ENCODE assay signal across 8 cellular contexts in genomic region chr5:76714771-76715483, GRCh38. TPM values are rescaled to one million over a fixed set of nuclear protein-coding genes. Genes with fewer than 3 reads are reported as not detected.
A peak's percentile ranks its signal among the peaks of the same experiment; 100 is the strongest.
DNase-seq lines count a peak whose midpoint lies in the region; ATAC-seq and TF ChIP-seq lines count a peak whose summit lies in the region.

No MANE protein-coding gene starts in this region.

- H3K36me3 ChIP-seq in left ventricle myocardium inferior: no peaks in the 10 kb centered on the region
- no peaks in the 10 kb centered on the region for H3K36me3 ChIP-seq in sigmoid colon

- 13 to 20% methylated on average over 52 of the region's 52 CpGs for WGBS in sigmoid colon, 2 donors

- peaks cover 46 to 65% (median 49%) of the 10 kb centered on the region in 3 donors for H3K27me3 Mint-ChIP-seq in CD14-positive monocyte (ENCODE audit: low read depth in 3 of 3)
- peaks cover 25% of the 10 kb centered on the region for H3K27me3 Mint-ChIP-seq in activated T-helper 17 cell treated with anti-CD3 and anti-CD28 coated beads, Interleukin-2, amount 50 U/mL, for 72 hours

- H3K4me1 Mint-ChIP-seq in CD14-positive monocyte: peaks cover 28% of the 10 kb centered on the region
- H3K4me1 Mint-ChIP-seq in activated T-helper 17 cell treated with anti-CD3 and anti-CD28 coated beads, Interleukin-2, amount 50 U/mL, for 72 hours: peaks cover 18% of the 10 kb centered on the region

- intact Hi-C loops in CD14-positive monocyte (cut with micrococcal nuclease): loop anchor here (10.0 kb wide), 1 partner anchor 60 kb away; no protein-coding TSS in a partner anchor
- intact Hi-C loops in left ventricle myocardium inferior (cut with micrococcal nuclease): no loop called here
- intact Hi-C loops in sigmoid colon (cut with DNase I): no loop called here

- H3K27ac ChIP-seq in left ventricle myocardium inferior (replicated peaks) (peak overlapping the region; percentile 78), sigmoid colon (peak overlapping the region in 3 of 4 donors; percentile 17 to 63 (median 51))

- no peak for DNase-seq in CD14-positive monocyte (ENCODE audit: low spot score)
- DNase-seq in left ventricle myocardium inferior: peak; percentile 30
- DNase-seq in sigmoid colon: no peak
- no peak for DNase-seq in NAMALWA (ENCODE audit: low spot score)
- no peak for DNase-seq in DMS79 treated with DMSO at 0.1 percent for 48 hours (lab: John Stamatoyannopoulos, UW)

- H3K9me3 ChIP-seq in left ventricle myocardium inferior (replicated peaks): no peaks in the 10 kb centered on the region
- H3K9me3 ChIP-seq in sigmoid colon: no peaks in the 10 kb centered on the region

- H3K27me3 ChIP-seq in left ventricle myocardium inferior (ENCODE audit: low read depth) (peaks cover 42% of the 10 kb centered on the region), sigmoid colon (peaks cover 17 to 43% (median 30%) of the 10 kb centered on the region in 3 donors)

- TF ChIP-seq POLR2A in sigmoid colon (IDR thresholded peaks at IDR 0.05): no peak

- peak overlapping the region; percentile 76 for H3K4me3 ChIP-seq in left ventricle myocardium inferior
- H3K4me3 ChIP-seq in sigmoid colon: peak overlapping the region; percentile 45 to 75 (median 66)

- H3K4me1 ChIP-seq in left ventricle myocardium inferior (peaks cover 41% of the 10 kb centered on the region), sigmoid colon (peaks cover 0 to 23% (median 19%) of the 10 kb centered on the region in 4 donors)

- peaks cover 2 to 22% (median 7%) of the 10 kb centered on the region in 7 donors for H3K9me3 Mint-ChIP-seq in CD14-positive monocyte
- H3K9me3 Mint-ChIP-seq in activated T-helper 17 cell treated with anti-CD3 and anti-CD28 coated beads, Interleukin-2, amount 50 U/mL, for 72 hours: no peaks in the 10 kb centered on the region

- peak overlapping the region; percentile 89 to 92 for H3K4me3 Mint-ChIP-seq in CD14-positive monocyte
- H3K4me3 Mint-ChIP-seq in activated T-helper 17 cell treated with anti-CD3 and anti-CD28 coated beads, Interleukin-2, amount 50 U/mL, for 72 hours: peak overlapping the region; percentile 83

- TF ChIP-seq EP300 in sigmoid colon (IDR thresholded peaks at IDR 0.05): no peak

- H3K27ac Mint-ChIP-seq in CD14-positive monocyte: no peak overlapping the region
- H3K27ac Mint-ChIP-seq in activated T-helper 17 cell treated with anti-CD3 and anti-CD28 coated beads, Interleukin-2, amount 50 U/mL, for 72 hours: peak overlapping the region; percentile 58

- peaks cover 10 to 17% of the 10 kb centered on the region in 2 donors for H3K36me3 Mint-ChIP-seq in CD14-positive monocyte
- no peaks in the 10 kb centered on the region for H3K36me3 Mint-ChIP-seq in activated T-helper 17 cell treated with anti-CD3 and anti-CD28 coated beads, Interleukin-2, amount 50 U/mL, for 72 hours (ENCODE audit: low read depth)

- TF ChIP-seq CTCF in CD14-positive monocyte (IDR thresholded peaks at IDR 0.05) (no peak), left ventricle myocardium inferior (IDR thresholded peaks at IDR 0.05; ENCODE audit: borderline replicate concordance) (no peak), sigmoid colon (IDR thresholded peaks at IDR 0.05) (no peak)

- ATAC-seq in HG02759 (IDR thresholded peaks at IDR 0.05; ENCODE audit: unreplicated experiment) (peak; percentile 3), GM21825 (IDR thresholded peaks at IDR 0.05; ENCODE audit: unreplicated experiment) (no peak)
- ATAC-seq in activated T-helper 17 cell treated with anti-CD3 and anti-CD28 coated beads, Interleukin-2, amount 50 U/mL, for 72 hours (replicated peaks): no peak

RNA-seq across cellular contexts. Expression of gene F2R, which starts 1.0 kb away (rescaled TPM):
- under 1 TPM; 0.22 to 0.33 TPM for polyA plus RNA-seq in CD14-positive monocyte
- total RNA-seq in activated T-helper 17 cell treated with anti-CD3 and anti-CD28 coated beads, Interleukin-2, amount 50 U/mL, for 72 hours: 10 to 100 TPM in 1 of 2 donors, 1 to 10 TPM in 1; 9.4 to 33.4 TPM
- total RNA-seq in left ventricle myocardium inferior: 9.4 TPM
- 10 to 100 TPM in 1 of 4 donors, 1 to 10 TPM in 3; 5.4 to 10.7 (median 9.4) TPM for total RNA-seq in sigmoid colon
- polyA plus RNA-seq in sigmoid colon: 1 to 10 TPM in 2 of 3 donors, under 1 TPM in 1; 0.60 to 5.8 (median 1.4) TPM

Comparison
In these comparisons a context has a peak if more than half of its experiments do, and no peak if none do; other contexts are left out.
1. intact Hi-C loops: an anchor here in CD14-positive monocyte (10.0 kb wide); none called in left ventricle myocardium inferior and sigmoid colon.